In the genomic region with DNA sequence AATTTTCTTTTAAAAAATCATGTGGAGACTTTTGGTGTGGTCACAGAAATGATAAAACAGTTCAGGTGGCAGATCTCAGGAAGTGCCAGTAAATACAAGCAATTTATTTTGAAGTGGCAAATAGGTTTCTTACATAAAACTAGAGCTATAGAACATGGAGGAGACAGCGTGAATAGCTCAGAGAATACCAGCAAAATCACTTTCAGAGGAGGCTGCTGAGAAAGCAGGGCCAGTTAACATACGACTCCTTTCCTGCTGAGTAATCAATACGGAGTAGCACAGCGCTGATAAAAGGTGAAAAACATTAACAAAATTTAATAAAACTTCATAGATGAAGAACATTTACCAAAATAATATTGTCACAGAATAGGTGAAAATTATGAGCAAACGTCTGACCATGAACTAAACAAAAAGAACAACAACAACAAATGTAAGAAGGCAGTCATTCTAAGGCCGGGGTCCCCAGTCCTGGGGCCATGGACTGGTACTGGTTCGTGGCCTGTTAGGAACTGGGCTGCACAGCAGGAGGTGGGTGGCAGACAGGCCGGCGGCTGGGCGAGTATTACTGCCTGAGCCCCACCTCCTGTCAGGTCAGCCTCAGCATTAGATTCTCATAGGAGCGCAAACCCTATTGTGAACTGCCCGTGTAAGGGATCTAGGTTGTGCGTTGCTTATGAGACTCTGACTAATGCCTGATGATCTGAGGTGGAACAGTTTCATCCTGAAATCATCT, we compare ENCODE assay signal across 8 cellular contexts. TPM values are rescaled to one million over a fixed set of nuclear protein-coding genes. Genes with fewer than 3 reads are reported as not detected.
A peak's percentile ranks its signal among the peaks of the same experiment; 100 is the strongest.
DNase-seq lines count a peak whose midpoint lies in the region; ATAC-seq and TF ChIP-seq lines count a peak whose summit lies in the region.
"Not testable (repeated sequence)": the region's sequence is repeated elsewhere in the genome, so short reads cannot be mapped to it uniquely, and the experiment has no call there.

No MANE protein-coding gene starts in this region.

- H3K79me1 ChIP-seq in IMR-90 (ENCODE audit: low read depth in 1 of 2, low read length in 2 of 2), result not testable (repeated sequence)

- not testable (repeated sequence) for H3K18ac ChIP-seq in IMR-90 (ENCODE audit: low read depth, low read length)

- not testable (repeated sequence) for H3K14ac ChIP-seq in IMR-90 (replicated peaks; ENCODE audit: low read depth, low read length)

- not testable (repeated sequence) for H3K56ac ChIP-seq in IMR-90 (ENCODE audit: extremely low read depth, insufficient read depth, low read length)

- dilution Hi-C loops in IMR-90 (cut with HindIII; ENCODE audit: low sequenced_read_pairs, unreplicated experiment), result not testable (repeated sequence)

- not testable (repeated sequence) for H3K27me3 Mint-ChIP-seq in activated T-helper 17 cell treated with anti-CD3 and anti-CD28 coated beads, Interleukin-2, amount 50 U/mL, for 72 hours; stimulated activated naive CD8-positive, alpha-beta T cell treated with anti-CD3 and anti-CD28 coated beads, Interleukin-15, amount 100 ng/mL, for 72 hours

- TF ChIP-seq CTCF in DND-41 (IDR thresholded peaks at IDR 0.05; ENCODE audit: borderline replicate concordance, extremely low read depth, low read length, poor library complexity, severe bottlenecking); IMR-90 (conservative IDR thresholded peaks at IDR 0.05; ENCODE audit: low read depth, low read length); brain microvascular endothelial cell (IDR thresholded peaks at IDR 0.05; ENCODE audit: low read depth, low read length, missing control alignments): not testable (repeated sequence)

- not testable (repeated sequence) for H3K4ac ChIP-seq in IMR-90 (ENCODE audit: low read depth, low read length)

- not testable (repeated sequence) for H3K79me2 ChIP-seq in DND-41 (ENCODE audit: insufficient read depth, low read length)

- H3K23ac ChIP-seq in IMR-90 (ENCODE audit: low read depth, low read length), result not testable (repeated sequence)

- H2BK15ac ChIP-seq in IMR-90 (ENCODE audit: low read depth, low read length), result not testable (repeated sequence)

- H2BK20ac ChIP-seq in IMR-90 (ENCODE audit: low read depth, low read length), result not testable (repeated sequence)

- H2BK5ac ChIP-seq in IMR-90 (ENCODE audit: low read depth, low read length, poor library complexity, severe bottlenecking), result not testable (repeated sequence)

- H3K4me3 ChIP-seq in DND-41 (ENCODE audit: low read depth in 1 of 2, low read length in 2 of 2); IMR-90 (ENCODE audit: insufficient read depth, low read depth, low read length); SJSA1; brain microvascular endothelial cell (ENCODE audit: low read depth, low read length): not testable (repeated sequence)

- not testable (repeated sequence) for DNase-seq in DND-41; SJSA1 (ENCODE audit: low read depth in 1 of 2, low spot score in 2 of 2); stimulated activated naive CD8-positive, alpha-beta T cell treated with anti-CD3 and anti-CD28 coated beads, Interleukin-15, amount 100 ng/mL, for 72 hours
- DNase-seq in IMR-90, result peak; percentile 1
- peak; percentile 35 for DNase-seq in brain microvascular endothelial cell
- DNase-seq in fibroblast of peridontal ligament (ENCODE audit: extremely low read depth), result peak; percentile 5
- DNase-seq in lung microvascular endothelial cell (ENCODE audit: low read depth in 2 of 2), result peak; percentile 13 to 51

- H3K4me2 ChIP-seq in DND-41 (ENCODE audit: insufficient read depth, low read length); IMR-90 (ENCODE audit: low read depth, low read length): not testable (repeated sequence)

- POLR2A ChIA-PET in IMR-90 (lab: Charles Lee; ENCODE audit: unreplicated experiment), result not testable (repeated sequence)

- not testable (repeated sequence) for H2BK120ac ChIP-seq in IMR-90 (ENCODE audit: low read depth, low read length)

- intact Hi-C loops in IMR-90 (cut with micrococcal nuclease), result not testable (repeated sequence)

- H3K4me3 Mint-ChIP-seq in activated T-helper 17 cell treated with anti-CD3 and anti-CD28 coated beads, Interleukin-2, amount 50 U/mL, for 72 hours; stimulated activated naive CD8-positive, alpha-beta T cell treated with anti-CD3 and anti-CD28 coated beads, Interleukin-15, amount 100 ng/mL, for 72 hours: not testable (repeated sequence)

- H3K36me3 Mint-ChIP-seq in activated T-helper 17 cell treated with anti-CD3 and anti-CD28 coated beads, Interleukin-2, amount 50 U/mL, for 72 hours (ENCODE audit: low read depth), result not testable (repeated sequence)

- H3K4me1 Mint-ChIP-seq in activated T-helper 17 cell treated with anti-CD3 and anti-CD28 coated beads, Interleukin-2, amount 50 U/mL, for 72 hours; stimulated activated naive CD8-positive, alpha-beta T cell treated with anti-CD3 and anti-CD28 coated beads, Interleukin-15, amount 100 ng/mL, for 72 hours: not testable (repeated sequence)

- not testable (repeated sequence) for H4K5ac ChIP-seq in IMR-90 (ENCODE audit: low read depth, low read length)

- not testable (repeated sequence) for H3K36me3 ChIP-seq in DND-41 (ENCODE audit: insufficient read depth, low read length); IMR-90 (ENCODE audit: control insufficient read depth, insufficient read depth, low read length); SJSA1; brain microvascular endothelial cell (replicated peaks)

- not testable (repeated sequence) for TF ChIP-seq RAD21 in IMR-90 (IDR thresholded peaks at IDR 0.05; ENCODE audit: low read length)

- not testable (repeated sequence) for H2AK5ac ChIP-seq in IMR-90 (ENCODE audit: low read depth, low read length)

- H3K4me1 ChIP-seq in DND-41 (ENCODE audit: insufficient read depth, low read length); IMR-90 (ENCODE audit: control insufficient read depth, insufficient read depth, low read length); SJSA1 (replicated peaks): not testable (repeated sequence)

- in situ Hi-C loops in IMR-90 (cut with MboI; ENCODE audit: low sequenced_read_pairs); brain microvascular endothelial cell (cut with HindIII; ENCODE audit: low pct_ligation_motif_present, low sequenced_read_pairs): not testable (repeated sequence)

- H4K8ac ChIP-seq in IMR-90 (ENCODE audit: low read depth in 2 of 2, low read length in 2 of 2), result not testable (repeated sequence)

- TF ChIP-seq POLR2A in IMR-90 (IDR thresholded peaks at IDR 0.05; ENCODE audit: low read depth, low read length), result not testable (repeated sequence)

- H4K20me1 ChIP-seq in DND-41 (ENCODE audit: insufficient read depth, low read length); IMR-90 (ENCODE audit: insufficient read depth, low read length): not testable (repeated sequence)

- WGBS in IMR-90 (ENCODE audit: extremely low coverage in 2 of 2, insufficient read length in 1 of 2), 2 experiments, result no CpG with 5 or more reads among the region's 13 CpGs

- not testable (repeated sequence) for H3K9me1 ChIP-seq in IMR-90 (ENCODE audit: insufficient read depth, low read length)

- not testable (repeated sequence) for H3K27ac ChIP-seq in DND-41 (ENCODE audit: low read length); IMR-90 (ENCODE audit: insufficient read depth, low read length)
- peak overlapping the region; percentile 76 for H3K27ac ChIP-seq in SJSA1
- H3K27ac ChIP-seq in brain microvascular endothelial cell, result peak overlapping the region; percentile 64

- H4K91ac ChIP-seq in IMR-90 (ENCODE audit: insufficient read depth, low read depth, low read length), result not testable (repeated sequence)

- not testable (repeated sequence) for H3K9me3 ChIP-seq in DND-41 (ENCODE audit: insufficient read depth, low read length, severe bottlenecking); IMR-90 (ENCODE audit: control insufficient read depth, insufficient read depth, low read length); SJSA1 (replicated peaks)

- CTCF ChIA-PET in IMR-90 (lab: Yijun Ruan, JAX), result not testable (repeated sequence)

- H3K9ac ChIP-seq in DND-41 (ENCODE audit: low read depth, low read length); IMR-90 (ENCODE audit: low read depth, low read length): not testable (repeated sequence)

- not testable (repeated sequence) for H3K9me3 Mint-ChIP-seq in activated T-helper 17 cell treated with anti-CD3 and anti-CD28 coated beads, Interleukin-2, amount 50 U/mL, for 72 hours; stimulated activated naive CD8-positive, alpha-beta T cell treated with anti-CD3 and anti-CD28 coated beads, Interleukin-15, amount 100 ng/mL, for 72 hours

- H2AFZ ChIP-seq in DND-41 (ENCODE audit: low read depth, low read length); IMR-90 (replicated peaks; ENCODE audit: low read length, poor library complexity): not testable (repeated sequence)

- not testable (repeated sequence) for BruUV-seq in IMR-90 (replicated peaks; lab: Mats Ljungman, UMichigan)

- not testable (repeated sequence) for H2AK9ac ChIP-seq in IMR-90 (replicated peaks; ENCODE audit: low read depth, low read length, poor library complexity)

- H3K27ac Mint-ChIP-seq in activated T-helper 17 cell treated with anti-CD3 and anti-CD28 coated beads, Interleukin-2, amount 50 U/mL, for 72 hours; stimulated activated naive CD8-positive, alpha-beta T cell treated with anti-CD3 and anti-CD28 coated beads, Interleukin-15, amount 100 ng/mL, for 72 hours: not testable (repeated sequence)

- ATAC-seq in DND-41 (ENCODE audit: insufficient read depth, low read depth) (peak; percentile 56; the same call in 2 of the 3 replicates), IMR-90 (ENCODE audit: low read depth) (peak; percentile 74)
- peak; percentile 49 for ATAC-seq in activated T-helper 17 cell treated with anti-CD3 and anti-CD28 coated beads, Interleukin-2, amount 50 U/mL, for 72 hours (replicated peaks)
- ATAC-seq in stimulated activated naive CD8-positive, alpha-beta T cell treated with anti-CD3 and anti-CD28 coated beads, Interleukin-15, amount 100 ng/mL, for 72 hours, result peak; percentile 64

- not testable (repeated sequence) for H3K27me3 ChIP-seq in DND-41 (ENCODE audit: insufficient read depth, low read length, poor library complexity); IMR-90 (ENCODE audit: control insufficient read depth, insufficient read depth, low read length); SJSA1 (replicated peaks); brain microvascular endothelial cell (replicated peaks)

RNA-seq across cellular contexts. Expression of a gene that starts 41.5 kb away (rescaled TPM):
- total RNA-seq in IMR-90 (2012; rRNA removed), result 10.6 and 13.6 TPM in 2 replicates
- 6.5 and 6.8 TPM in 2 replicates for polyA plus RNA-seq in IMR-90 (2012; rRNA removed)
- polyA plus RNA-seq in IMR-90 (2012; cell fraction: cytosol; rRNA removed), result 2.8 and 3.7 TPM in 2 replicates
- 6.5 and 6.6 TPM in 2 replicates for polyA plus RNA-seq in IMR-90 (2012; cell fraction: nucleus; rRNA removed; ENCODE audit: low replicate concordance)
- total RNA-seq in SJSA1 (2014; rRNA removed; shearing (Covaris generic)), result 17.2 and 22.5 TPM in 2 replicates
- total RNA-seq in activated T-helper 17 cell treated with anti-CD3 and anti-CD28 coated beads, Interleukin-2, amount 50 U/mL, for 72 hours, result 10 to 100 TPM; 14.5 to 21.2 TPM
- 6.8 and 6.9 TPM in 2 replicates for total RNA-seq in lung microvascular endothelial cell
